Comparison of ENCODE assay signal across 2 cellular contexts in genomic region chr17:74433421-74434121, GRCh38.
TF ChIP-seq lines count a peak whose summit lies in the region.

No MANE protein-coding gene starts in this region.

TF ChIP-seq in HEK293T, 16 proteins besides CTCF, POLR2A, EP300 and RAD21:
- 0 out of 2 replicates have a peak, but pooled peaks have one; percentile 32 for TF ChIP-seq PKNOX1 (IDR thresholded peaks at IDR 0.05)
- no peak for TF ChIP-seq CTBP1 (IDR thresholded peaks at IDR 0.05; ENCODE audit: borderline replicate concordance)
TF ChIP-seq in HEK293T: peak in this region for 1.

TF ChIP-seq in HepG2, 621 proteins besides CTCF, POLR2A, EP300 and RAD21 (continued from another document and continues in another):
- TF ChIP-seq ZNF138 (CRISPR knock-in tag; IDR thresholded peaks at IDR 0.05; ENCODE audit: low read depth) (no peak), TGIF2 (CRISPR knock-in tag; IDR thresholded peaks at IDR 0.05) (peak; percentile 30; the same call in 1 of the 2 replicates), ZNF484 (CRISPR knock-in tag; IDR thresholded peaks at IDR 0.05; ENCODE audit: borderline replicate concordance, low read depth) (no peak), ZNF24 (IDR thresholded peaks at IDR 0.05) (no peak), MNT (IDR thresholded peaks at IDR 0.05) (no peak), ZBTB7B (CRISPR knock-in tag; IDR thresholded peaks at IDR 0.05) (peak; percentile 92), ZNF614 (CRISPR knock-in tag; IDR thresholded peaks at IDR 0.05; ENCODE audit: borderline replicate concordance) (peak; percentile 71; the same call in 1 of the 2 replicates), PHF8 (CRISPR knock-in tag; IDR thresholded peaks at IDR 0.05) (peak; percentile 45; the same call in 1 of the 2 replicates), LCORL (IDR thresholded peaks at IDR 0.05) (no peak), LCORL (CRISPR knock-in tag; IDR thresholded peaks at IDR 0.05) (0 out of 2 replicates have a peak, but pooled peaks have one; percentile 9), NFE2L1 (CRISPR knock-in tag; IDR thresholded peaks at IDR 0.05; ENCODE audit: borderline replicate concordance) (no peak), TBX3 (IDR thresholded peaks at IDR 0.05; ENCODE audit: borderline replicate concordance) (no peak), ZNF768 (CRISPR knock-in tag; IDR thresholded peaks at IDR 0.05) (no peak), SSRP1 (CRISPR knock-in tag; IDR thresholded peaks at IDR 0.05) (peak; percentile 71; the same call in 1 of the 2 replicates), MED1 (CRISPR knock-in tag; IDR thresholded peaks at IDR 0.05) (peak; percentile 14; the same call in 1 of the 2 replicates), FOXO1 (CRISPR knock-in tag; IDR thresholded peaks at IDR 0.05) (no peak), ZNF451 (CRISPR knock-in tag; IDR thresholded peaks at IDR 0.05) (0 out of 2 replicates have a peak, but pooled peaks have one; percentile 35), ZNF34 (CRISPR knock-in tag; IDR thresholded peaks at IDR 0.05; ENCODE audit: borderline replicate concordance) (no peak), HHEX (CRISPR knock-in tag; IDR thresholded peaks at IDR 0.05) (0 out of 2 replicates have a peak, but pooled peaks have one; percentile 14), SKI (IDR thresholded peaks at IDR 0.05; ENCODE audit: partially characterized antibody) (no peak), TARDBP (CRISPR knock-in tag; IDR thresholded peaks at IDR 0.05) (peak; percentile 8; the same call in 1 of the 2 replicates), RBM22 (optimal IDR thresholded peaks at IDR 0.05; ENCODE audit: low read length) (no peak), BORCS8-MEF2B (CRISPR knock-in tag; IDR thresholded peaks at IDR 0.05) (peak; percentile 51; the same call in 1 of the 2 replicates), E2F5 (CRISPR knock-in tag; conservative IDR thresholded peaks at IDR 0.05) (no peak), MIXL1 (CRISPR knock-in tag; IDR thresholded peaks at IDR 0.05) (no peak), GLI4 (CRISPR knock-in tag; IDR thresholded peaks at IDR 0.05; ENCODE audit: borderline replicate concordance) (0 out of 2 replicates have a peak, but pooled peaks have one; percentile 0), ZBED4 (CRISPR knock-in tag; IDR thresholded peaks at IDR 0.05; ENCODE audit: borderline replicate concordance) (peak; percentile 22; the same call in 1 of the 2 replicates), ZNF770 (CRISPR knock-in tag; IDR thresholded peaks at IDR 0.05) (peak; percentile 84), RXRA (CRISPR knock-in tag; IDR thresholded peaks at IDR 0.05) (peak; percentile 37; the same call in 1 of the 2 replicates), ZSCAN29 (CRISPR knock-in tag; conservative IDR thresholded peaks at IDR 0.05) (no peak), ZNF790 (CRISPR knock-in tag; IDR thresholded peaks at IDR 0.05; ENCODE audit: borderline replicate concordance) (no peak), REPIN1 (CRISPR knock-in tag; IDR thresholded peaks at IDR 0.05; ENCODE audit: borderline replicate concordance, low read depth) (peak; percentile 18; the same call in 1 of the 2 replicates), ASH2L (IDR thresholded peaks at IDR 0.05; ENCODE audit: insufficient read length, low read depth, low read length) (no peak), ZFY (CRISPR knock-in tag; IDR thresholded peaks at IDR 0.05) (peak; percentile 68)
- TF ChIP-seq, protein P1, sequence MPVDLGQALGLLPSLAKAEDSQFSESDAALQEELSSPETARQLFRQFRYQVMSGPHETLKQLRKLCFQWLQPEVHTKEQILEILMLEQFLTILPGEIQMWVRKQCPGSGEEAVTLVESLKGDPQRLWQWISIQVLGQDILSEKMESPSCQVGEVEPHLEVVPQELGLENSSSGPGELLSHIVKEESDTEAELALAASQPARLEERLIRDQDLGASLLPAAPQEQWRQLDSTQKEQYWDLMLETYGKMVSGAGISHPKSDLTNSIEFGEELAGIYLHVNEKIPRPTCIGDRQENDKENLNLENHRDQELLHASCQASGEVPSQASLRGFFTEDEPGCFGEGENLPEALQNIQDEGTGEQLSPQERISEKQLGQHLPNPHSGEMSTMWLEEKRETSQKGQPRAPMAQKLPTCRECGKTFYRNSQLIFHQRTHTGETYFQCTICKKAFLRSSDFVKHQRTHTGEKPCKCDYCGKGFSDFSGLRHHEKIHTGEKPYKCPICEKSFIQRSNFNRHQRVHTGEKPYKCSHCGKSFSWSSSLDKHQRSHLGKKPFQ (CRISPR knock-in tag; IDR thresholded peaks at IDR 0.05; ENCODE audit: insufficient replicate concordance) = peak; percentile 47
- TF ChIP-seq, protein P2, sequence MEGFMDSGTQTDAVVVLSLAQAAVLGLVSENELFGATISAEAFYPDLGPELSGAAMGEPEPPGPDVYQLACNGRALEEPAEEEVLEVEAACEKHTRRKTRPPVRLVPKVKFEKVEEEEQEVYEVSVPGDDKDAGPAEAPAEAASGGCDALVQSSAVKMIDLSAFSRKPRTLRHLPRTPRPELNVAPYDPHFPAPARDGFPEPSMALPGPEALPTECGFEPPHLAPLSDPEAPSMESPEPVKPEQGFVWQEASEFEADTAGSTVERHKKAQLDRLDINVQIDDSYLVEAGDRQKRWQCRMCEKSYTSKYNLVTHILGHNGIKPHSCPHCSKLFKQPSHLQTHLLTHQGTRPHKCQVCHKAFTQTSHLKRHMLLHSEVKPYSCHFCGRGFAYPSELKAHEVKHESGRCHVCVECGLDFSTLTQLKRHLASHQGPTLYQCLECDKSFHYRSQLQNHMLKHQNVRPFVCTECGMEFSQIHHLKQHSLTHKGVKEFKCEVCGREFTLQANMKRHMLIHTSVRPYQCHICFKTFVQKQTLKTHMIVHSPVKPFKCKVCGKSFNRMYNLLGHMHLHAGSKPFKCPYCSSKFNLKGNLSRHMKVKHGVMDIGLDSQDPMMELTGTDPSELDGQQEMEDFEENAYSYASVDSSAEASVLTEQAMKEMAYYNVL (CRISPR knock-in tag; IDR thresholded peaks at IDR 0.05; ENCODE audit: borderline replicate concordance) = 0 out of 2 replicates have a peak, but pooled peaks have one; percentile 50
- TF ChIP-seq, protein P3, sequence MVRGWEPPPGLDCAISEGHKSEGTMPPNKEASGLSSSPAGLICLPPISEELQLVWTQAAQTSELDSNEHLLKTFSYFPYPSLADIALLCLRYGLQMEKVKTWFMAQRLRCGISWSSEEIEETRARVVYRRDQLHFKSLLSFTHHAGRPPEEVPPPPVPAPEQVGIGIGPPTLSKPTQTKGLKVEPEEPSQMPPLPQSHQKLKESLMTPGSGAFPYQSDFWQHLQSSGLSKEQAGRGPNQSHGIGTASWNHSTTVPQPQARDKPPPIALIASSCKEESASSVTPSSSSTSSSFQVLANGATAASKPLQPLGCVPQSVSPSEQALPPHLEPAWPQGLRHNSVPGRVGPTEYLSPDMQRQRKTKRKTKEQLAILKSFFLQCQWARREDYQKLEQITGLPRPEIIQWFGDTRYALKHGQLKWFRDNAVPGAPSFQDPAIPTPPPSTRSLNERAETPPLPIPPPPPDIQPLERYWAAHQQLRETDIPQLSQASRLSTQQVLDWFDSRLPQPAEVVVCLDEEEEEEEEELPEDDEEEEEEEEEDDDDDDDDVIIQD (CRISPR knock-in tag; IDR thresholded peaks at IDR 0.05; ENCODE audit: low read depth) = no peak
